In genomic region chr2:21438949-21439348, GRCh38 we compare ENCODE assay signal across 12 cellular contexts.
DNase-seq lines count a peak whose midpoint lies in the region; ATAC-seq and TF ChIP-seq lines count a peak whose summit lies in the region.
"Had no signal": no experiment of that assay in that cellular context is flagged by ENCODE, and none has a peak within 500 bp of the region (broad histone marks: within the 10 kb centered on the region; RNA-seq: fewer than 3 reads in every experiment).

No MANE protein-coding gene starts in this region.

- no peaks in the 10 kb centered on the region for H3K27me3 ChIP-seq in lung (ENCODE audit: control insufficient read depth, insufficient read depth)

- 84 to 93% methylated on average over 3 of the region's 3 CpGs for WGBS in lung, 2 donors

- DNase-seq in astrocyte of the spinal cord (ENCODE audit: low read depth, low spot score) (peak; percentile 36), lung (ENCODE audit: low spot score) (no peak), NCI-H82 (lab: John Stamatoyannopoulos, UW) (no peak), substantia nigra (lab: John Stamatoyannopoulos, UW) (no peak), NCI-H1092 (lab: John Stamatoyannopoulos, UW) (no peak)
- DNase-seq: amniotic stem cell; C1 segment of cervical spinal cord; effector CD8-positive, alpha-beta T cell; NCI-H345 had no signal

- in situ Hi-C loops in astrocyte of the spinal cord (cut with HindIII; ENCODE audit: low sequenced_read_pairs), result no loop called here

- H3K27ac ChIP-seq in lung (ENCODE audit: low read depth in 1 of 2, low read length in 1 of 2), result no peak overlapping the region
- no peak overlapping the region for H3K27ac ChIP-seq in substantia nigra (ENCODE audit: low read depth, low read length, poor library complexity, severe bottlenecking)

- peaks cover 0 to 2% of the 10 kb centered on the region in 2 donors for H3K9me3 ChIP-seq in lung (ENCODE audit: control insufficient read depth in 2 of 2, insufficient read depth in 1 of 2, low read length in 1 of 2)

- H3K4me1 ChIP-seq in lung (ENCODE audit: control insufficient read depth in 2 of 2, insufficient read depth in 2 of 2, low read length in 2 of 2), result no peaks in the 10 kb centered on the region

- H3K36me3 ChIP-seq in lung (ENCODE audit: control insufficient read depth in 2 of 2, insufficient read depth in 2 of 2, low read length in 2 of 2), result no peaks in the 10 kb centered on the region

- H3K4me3 ChIP-seq in astrocyte of the spinal cord (ENCODE audit: low read depth, low read length), result no peak overlapping the region
- H3K4me3 ChIP-seq in lung, result no peak overlapping the region

- no peak for TF ChIP-seq CTCF in astrocyte of the spinal cord (IDR thresholded peaks at IDR 0.05; ENCODE audit: low read depth, low read length)
- TF ChIP-seq CTCF in lung (IDR thresholded peaks at IDR 0.05; ENCODE audit: control extremely low read depth, extremely low read depth), result no peak

- ATAC-seq in GM18520 (IDR thresholded peaks at IDR 0.05; ENCODE audit: unreplicated experiment) (peak; percentile 58), HG03342 (IDR thresholded peaks at IDR 0.05; ENCODE audit: unreplicated experiment) (peak; percentile 77), lung (ENCODE audit: insufficient read depth, low FRiP score) (peak; percentile 41), HG03025 (IDR thresholded peaks at IDR 0.05; ENCODE audit: low FRiP score, unreplicated experiment) (no peak)
